Comparison of ENCODE assay signal across 12 cellular contexts in genomic region chr2:27773959-27774358, GRCh38. TPM values are rescaled to one million over a fixed set of nuclear protein-coding genes. Genes with fewer than 3 reads are reported as not detected.
A peak's percentile ranks its signal among the peaks of the same experiment; 100 is the strongest.
DNase-seq lines count a peak whose midpoint lies in the region; ATAC-seq and TF ChIP-seq lines count a peak whose summit lies in the region.
"Had no signal": no experiment of that assay in that cellular context is flagged by ENCODE, and none has a peak within 500 bp of the region (broad histone marks: within the 10 kb centered on the region; RNA-seq: fewer than 3 reads in every experiment).

No MANE protein-coding gene starts in this region.

- no peak overlapping the region for H4K5ac ChIP-seq in H9 (ENCODE audit: insufficient read length, low read depth, low read length)

- H3K27me3 Mint-ChIP-seq in activated T-helper 17 cell treated with anti-CD3 and anti-CD28 coated beads, Interleukin-2, amount 50 U/mL, for 72 hours: no peaks in the 10 kb centered on the region
- no peaks in the 10 kb centered on the region for H3K27me3 Mint-ChIP-seq in H9 (ENCODE audit: low read depth)

- TF ChIP-seq POLR2A in uterus (IDR thresholded peaks at IDR 0.05) (no peak), body of pancreas (IDR thresholded peaks at IDR 0.05) (no peak)

- no peak overlapping the region for H3K4ac ChIP-seq in H9 (ENCODE audit: low read depth, low read length)

- H3K4me1 ChIP-seq in left ventricle myocardium inferior (peaks cover 81% of the 10 kb centered on the region), uterus (no peaks in the 10 kb centered on the region), H9 (ENCODE audit: insufficient read depth, low read length) (no peaks in the 10 kb centered on the region), body of pancreas (peaks cover 42% of the 10 kb centered on the region)

- TF ChIP-seq CTCF in left ventricle myocardium inferior (IDR thresholded peaks at IDR 0.05; ENCODE audit: borderline replicate concordance) (no peak), kidney epithelial cell (IDR thresholded peaks at IDR 0.05; ENCODE audit: insufficient read depth, low read length, poor library complexity, severe bottlenecking) (no peak), uterus (IDR thresholded peaks at IDR 0.05) (no peak), H9 (conservative IDR thresholded peaks at IDR 0.05) (no peak), body of pancreas (IDR thresholded peaks at IDR 0.05) (no peak)

- H3T11ph ChIP-seq in H9 (ENCODE audit: low read length): no peak overlapping the region

- H4K8ac ChIP-seq in H9 (replicated peaks; ENCODE audit: insufficient read length, low read depth, low read length): no peak overlapping the region

- H2BK12ac ChIP-seq in H9 (ENCODE audit: insufficient read length, low read depth, low read length): no peak overlapping the region

- H3K79me1 ChIP-seq in H9 (ENCODE audit: insufficient read depth, low read depth, low read length, poor library complexity, severe bottlenecking): peaks cover 8% of the 10 kb centered on the region

- no peak overlapping the region for H2AK5ac ChIP-seq in H9 (ENCODE audit: insufficient read length, low read length)

- intact Hi-C loops in left ventricle myocardium inferior (cut with micrococcal nuclease) (no loop called here), cardiac septum (cut with DNase I) (loop anchor here (1.0 to 5.0 kb wide), 2 partner anchors 55 to 618 kb away; partner anchors contain the start of gene FOSL2), uterus (cut with DNase I; ENCODE audit: low total_unique reads) (no loop called here), body of pancreas (cut with DNase I) (no loop called here)

- H3K23me2 ChIP-seq in H9 (ENCODE audit: insufficient read length, low read depth, low read length, poor library complexity, severe bottlenecking): peaks cover 5% of the 10 kb centered on the region

- ATAC-seq in activated T-helper 17 cell treated with anti-CD3 and anti-CD28 coated beads, Interleukin-2, amount 50 U/mL, for 72 hours (replicated peaks): no peak
- no peak for ATAC-seq in body of pancreas

- peaks cover 18% of the 10 kb centered on the region; the same call in 1 of the 2 replicates for H3K79me2 ChIP-seq in H9 (ENCODE audit: insufficient read depth, low read length)

- no peak overlapping the region for H3K56ac ChIP-seq in H9 (ENCODE audit: insufficient read length, low read depth, low read length)

- H2BK120ac ChIP-seq in H9 (ENCODE audit: low read depth, low read length, poor library complexity, severe bottlenecking): no peak overlapping the region

- H3K4me3 Mint-ChIP-seq in activated T-helper 17 cell treated with anti-CD3 and anti-CD28 coated beads, Interleukin-2, amount 50 U/mL, for 72 hours: peak overlapping the region; percentile 90
- H3K4me3 Mint-ChIP-seq in H9: no peak overlapping the region

- H3K14ac ChIP-seq in H9 (ENCODE audit: insufficient read depth, low read length): no peak overlapping the region

- H3K27ac Mint-ChIP-seq in activated T-helper 17 cell treated with anti-CD3 and anti-CD28 coated beads, Interleukin-2, amount 50 U/mL, for 72 hours: peak overlapping the region; percentile 92
- no peak overlapping the region for H3K27ac Mint-ChIP-seq in H9

- H3K36me3 Mint-ChIP-seq in activated T-helper 17 cell treated with anti-CD3 and anti-CD28 coated beads, Interleukin-2, amount 50 U/mL, for 72 hours (ENCODE audit: low read depth): peaks cover 59% of the 10 kb centered on the region
- peaks cover 7 to 18% (median 16%) of the 10 kb centered on the region in 3 experiments for H3K36me3 Mint-ChIP-seq in H9 (ENCODE audit: insufficient read depth in 1 of 3, low read depth in 3 of 3)

- H3K23ac ChIP-seq in H9 (ENCODE audit: insufficient read length, low read depth, low read length): no peak overlapping the region

- H4K20me1 ChIP-seq in H9 (ENCODE audit: control insufficient read depth, insufficient read depth, insufficient read length): peaks cover 2% of the 10 kb centered on the region

- no peak overlapping the region for H2BK15ac ChIP-seq in H9 (ENCODE audit: low read depth, low read length)

- H3K27me3 ChIP-seq in left ventricle myocardium inferior (ENCODE audit: low read depth) (no peaks in the 10 kb centered on the region), kidney epithelial cell (ENCODE audit: control insufficient read depth, insufficient read depth, low read length) (no peaks in the 10 kb centered on the region), uterus (no peaks in the 10 kb centered on the region), H9 (ENCODE audit: insufficient read depth, low read length) (no peaks in the 10 kb centered on the region), body of pancreas (no peaks in the 10 kb centered on the region)

- no peaks in the 10 kb centered on the region for H3K9me3 ChIP-seq in left ventricle myocardium inferior (replicated peaks)
- H3K9me3 ChIP-seq in uterus: no peaks in the 10 kb centered on the region
- no peaks in the 10 kb centered on the region for H3K9me3 ChIP-seq in H9 (ENCODE audit: control insufficient read depth, low read depth, low read length)
- no peaks in the 10 kb centered on the region for H3K9me3 ChIP-seq in body of pancreas

- DNase-seq in left ventricle myocardium inferior (no peak), cardiac septum (ENCODE audit: low spot score) (no peak), kidney epithelial cell (ENCODE audit: low read depth) (no peak), uterus (no peak), NCI-H345 (lab: John Stamatoyannopoulos, UW) (no peak), H9 (no peak), body of pancreas (no peak)
- DNase-seq: activated gamma-delta T cell treated with Interleukin-2 at 50 U/mL for 16 hours, NCI-H524 treated with DMSO at 0.1 percent for 48 hours had no signal

- H3K4me3 ChIP-seq in left ventricle myocardium inferior (peak overlapping the region; percentile 95), kidney epithelial cell (ENCODE audit: low read depth, low read length) (peak overlapping the region; percentile 80), uterus (no peak overlapping the region), body of pancreas (no peak overlapping the region)
- H3K4me3 ChIP-seq: skin epidermis had no signal

- H3K18ac ChIP-seq in H9 (ENCODE audit: insufficient read length, low read depth, low read length): no peak overlapping the region

- no peak overlapping the region for H2BK20ac ChIP-seq in H9 (ENCODE audit: low read depth, low read length, poor library complexity, severe bottlenecking)

- no CpG with 5 or more reads among the region's 5 CpGs for WGBS in H9 (ENCODE audit: extremely low coverage, insufficient read length, low lambda C conversion rate)
- 62 to 71% methylated on average over 5 of the region's 5 CpGs for WGBS in body of pancreas, 2 donors

- no peaks in the 10 kb centered on the region for H3K9me3 Mint-ChIP-seq in activated T-helper 17 cell treated with anti-CD3 and anti-CD28 coated beads, Interleukin-2, amount 50 U/mL, for 72 hours
- no peaks in the 10 kb centered on the region for H3K9me3 Mint-ChIP-seq in H9

- H2AFZ ChIP-seq in H9 (ENCODE audit: low read length): no peak overlapping the region

- H3K4me2 ChIP-seq in H9 (ENCODE audit: insufficient read depth, insufficient read length, low read length): no peak overlapping the region

- H4K91ac ChIP-seq in H9 (ENCODE audit: insufficient read length, low read depth, low read length): no peak overlapping the region

- H3K27ac ChIP-seq in left ventricle myocardium inferior (replicated peaks): peak overlapping the region; percentile 98
- H3K27ac ChIP-seq in uterus: peak overlapping the region; percentile 9 to 93
- no peak overlapping the region for H3K27ac ChIP-seq in H9 (ENCODE audit: insufficient read length, low read depth, low read length)
- no peak overlapping the region for H3K27ac ChIP-seq in body of pancreas
- H3K27ac ChIP-seq: C4-2B had no signal

- H3K36me3 ChIP-seq in left ventricle myocardium inferior: peaks cover 22% of the 10 kb centered on the region
- no peaks in the 10 kb centered on the region for H3K36me3 ChIP-seq in kidney epithelial cell (ENCODE audit: control insufficient read depth, insufficient read depth, low read length)
- H3K36me3 ChIP-seq in uterus: no peaks in the 10 kb centered on the region
- no peaks in the 10 kb centered on the region for H3K36me3 ChIP-seq in body of pancreas (replicated peaks in 1 of 2; ENCODE audit: insufficient read depth in 1 of 2, low read depth in 2 of 2)

- no peak overlapping the region for H3K9ac ChIP-seq in H9 (ENCODE audit: extremely low read depth, insufficient read length, low read length)

- H3K4me1 Mint-ChIP-seq in activated T-helper 17 cell treated with anti-CD3 and anti-CD28 coated beads, Interleukin-2, amount 50 U/mL, for 72 hours: peaks cover 29% of the 10 kb centered on the region
- H3K4me1 Mint-ChIP-seq in H9: peaks cover 16 to 18% of the 10 kb centered on the region in 2 experiments

- no peak overlapping the region for H2BK5ac ChIP-seq in H9 (ENCODE audit: insufficient read length, low read length)

RNA-seq across cellular contexts. Expression of gene MRPL33, which starts 2.4 kb away (rescaled TPM):
- total RNA-seq in left ventricle myocardium inferior: 390 TPM
- total RNA-seq in cardiac septum: 258 TPM
- 10 to 100 TPM; 53.1 to 76.3 TPM for total RNA-seq in activated T-helper 17 cell treated with anti-CD3 and anti-CD28 coated beads, Interleukin-2, amount 50 U/mL, for 72 hours
- total RNA-seq in kidney epithelial cell: 121 and 139 TPM in 2 replicates
- total RNA-seq in uterus: 100 to 1,000 TPM in 1 of 4 donors, 10 to 100 TPM in 3; 51.7 to 404 (median 71.4) TPM
- 61.2 and 66.8 TPM in 2 replicates for total RNA-seq in H9 (2021)
- 10 to 100 TPM; 26.5 to 92.0 TPM for total RNA-seq in body of pancreas

Comparison
In these comparisons a context has a peak if more than half of its experiments do, and no peak if none do; other contexts are left out.
1. H3K27ac ChIP-seq: peak in left ventricle myocardium inferior (single experiment) and uterus (2 of 2); none in H9 (single experiment) and body of pancreas (0 of 4).
2. H3K4me3 ChIP-seq: peak in left ventricle myocardium inferior (single experiment) and kidney epithelial cell (single experiment); none in uterus (0 of 2) and body of pancreas (0 of 2).